8 cellular contexts compared by ENCODE assay signal in the genomic region with DNA sequence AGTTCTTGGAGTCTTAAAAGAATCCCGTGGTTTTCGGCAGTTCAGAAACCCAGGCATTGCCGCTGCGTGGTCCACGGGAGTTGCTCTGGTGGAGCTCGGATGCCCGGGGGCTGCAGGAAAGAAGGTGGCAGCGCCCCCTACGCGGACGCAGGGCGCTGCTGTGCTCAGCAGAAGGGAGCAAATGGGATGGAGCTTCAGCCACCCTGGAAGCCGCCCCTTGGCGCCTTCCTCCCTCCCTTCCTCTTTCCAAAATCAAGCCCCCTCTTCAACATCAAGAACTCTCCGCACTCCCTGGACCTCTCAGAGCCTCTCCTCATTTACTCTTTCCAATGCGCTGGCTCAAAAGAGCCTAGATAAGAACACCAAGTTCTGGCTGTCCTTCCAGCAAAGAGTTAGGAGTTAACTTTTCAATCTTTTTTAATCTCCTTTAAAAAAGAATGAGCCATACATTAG. TPM values are rescaled to one million over a fixed set of nuclear protein-coding genes. Genes with fewer than 3 reads are reported as not detected.
DNase-seq lines count a peak whose midpoint lies in the region; TF ChIP-seq lines count a peak whose summit lies in the region.

No MANE protein-coding gene starts in this region.

- H3K4me3 ChIP-seq in coronary artery (peak overlapping the region; percentile 73), mucosa of stomach (ENCODE audit: low read length) (no peak overlapping the region), vagina (peak overlapping the region; percentile 53 to 55)

- H3K27ac ChIP-seq in coronary artery (no peak overlapping the region), vagina (peak overlapping the region; percentile 3)

- peak; percentile 85 for DNase-seq in D341Med (ENCODE audit: low spot score)
- peak; percentile 61 for DNase-seq in NCI-H1105 treated with DMSO at 0.1 percent for 48 hours (lab: John Stamatoyannopoulos, UW)
- DNase-seq in coronary artery (ENCODE audit: low spot score), result no peak
- no peak for DNase-seq in vagina (ENCODE audit: extremely low spot score in 2 of 2)
- no peak for DNase-seq in T-helper 9 cell
- DNase-seq in OCI-M1 (lab: John Stamatoyannopoulos, UW), result no peak
- no peak for DNase-seq in cerebellar nuclear complex (lab: John Stamatoyannopoulos, UW)

- H3K9ac ChIP-seq in mucosa of stomach (ENCODE audit: low read length), result peak overlapping the region; percentile 38

- peaks cover 11% of the 10 kb centered on the region for H3K4me1 ChIP-seq in mucosa of stomach (ENCODE audit: control insufficient read depth, insufficient read depth, low read length)
- H3K4me1 ChIP-seq in vagina, result peaks cover 5% of the 10 kb centered on the region

- no peak for TF ChIP-seq POLR2A in vagina (IDR thresholded peaks at IDR 0.05)

- H3K9me3 ChIP-seq in mucosa of stomach (ENCODE audit: control insufficient read depth, low read length) (no peaks in the 10 kb centered on the region), vagina (no peaks in the 10 kb centered on the region)

- intact Hi-C loops in vagina (cut with DNase I), result no loop called here

- H3K27me3 ChIP-seq in mucosa of stomach (ENCODE audit: control insufficient read depth, insufficient read depth, low read length) (peaks cover 8% of the 10 kb centered on the region), vagina (no peaks in the 10 kb centered on the region)

- no peak for TF ChIP-seq CTCF in coronary artery (IDR thresholded peaks at IDR 0.05)
- no peak for TF ChIP-seq CTCF in vagina (IDR thresholded peaks at IDR 0.05)

- no peaks in the 10 kb centered on the region for H3K36me3 ChIP-seq in mucosa of stomach (ENCODE audit: control insufficient read depth, insufficient read depth, low read length)
- H3K36me3 ChIP-seq in vagina, result no peaks in the 10 kb centered on the region

RNA-seq across cellular contexts. Expression of a gene that starts 0.9 kb away (rescaled TPM):
- 10.1 TPM for total RNA-seq in vagina

Comparison
In these comparisons a context has a peak if more than half of its experiments do, and no peak if none do; other contexts are left out.
1. DNase-seq: peak in D341Med (single experiment) and NCI-H1105 treated with DMSO at 0.1 percent for 48 hours (single experiment); none in coronary artery (single experiment), vagina (0 of 2), T-helper 9 cell (single experiment), OCI-M1 (single experiment) and cerebellar nuclear complex (0 of 2).